ENCODE assay signal across 8 cellular contexts in the genomic region with DNA sequence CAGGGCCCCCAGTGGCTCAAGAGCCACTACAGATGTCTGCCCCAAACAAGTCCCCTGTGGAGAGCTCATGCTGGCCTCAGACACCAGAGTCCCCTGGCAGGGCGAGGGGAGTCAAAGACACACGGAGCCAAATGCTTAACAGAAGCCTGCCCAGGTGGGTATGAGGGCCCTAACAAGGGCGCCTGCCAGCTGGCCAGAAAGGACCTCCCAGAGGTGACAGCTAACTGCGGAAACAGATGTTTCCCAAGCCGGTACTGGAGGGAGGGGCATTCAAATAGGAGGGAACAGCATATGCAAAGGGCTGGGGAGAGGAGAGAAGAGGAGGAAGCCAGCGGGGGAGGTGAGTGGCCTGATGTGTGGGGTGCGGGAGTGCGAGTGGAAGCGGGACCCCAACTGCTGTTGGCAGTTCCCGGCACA. TPM values are rescaled to one million over a fixed set of nuclear protein-coding genes. Genes with fewer than 3 reads are reported as not detected.
A peak's percentile ranks its signal among the peaks of the same experiment; 100 is the strongest.
DNase-seq lines count a peak whose midpoint lies in the region; FAIRE-seq and TF ChIP-seq lines count a peak whose summit lies in the region.

No MANE protein-coding gene starts in this region.

- peaks cover 10% of the 10 kb centered on the region for H3K79me1 ChIP-seq in trophoblast cell (ENCODE audit: low read length)

- no peak overlapping the region for H2AK5ac ChIP-seq in trophoblast cell (ENCODE audit: low read length)

- peaks cover 2% of the 10 kb centered on the region for H3K36me3 Mint-ChIP-seq in chondrocyte (ENCODE audit: low read depth)

- H3K27ac Mint-ChIP-seq in chondrocyte (ENCODE audit: unreplicated experiment), result peak overlapping the region; percentile 73

- no peak overlapping the region for H3K4ac ChIP-seq in trophoblast cell (ENCODE audit: low read depth, low read length)

- H2BK12ac ChIP-seq in trophoblast cell (ENCODE audit: low read length), result no peak overlapping the region

- H3K14ac ChIP-seq in trophoblast cell (ENCODE audit: low read length), result no peak overlapping the region

- H3K4me3 Mint-ChIP-seq in chondrocyte (ENCODE audit: unreplicated experiment), result peak overlapping the region; percentile 71

- 0 out of 2 replicates have a peak, but pooled peaks have one; percentile 6 for TF ChIP-seq POLR2A in H54 (IDR thresholded peaks at IDR 0.05; ENCODE audit: low read depth, low read length)

- FAIRE-seq in H54 (lab: Jason Lieb, UNC) (no peak), urothelium cell line (lab: Jason Lieb, UNC) (no peak)

- no peak overlapping the region for H3K23ac ChIP-seq in trophoblast cell (ENCODE audit: low read length)

- H3K4me1 ChIP-seq in NT2/D1 (ENCODE audit: insufficient read depth, insufficient read length) (peaks cover 9% of the 10 kb centered on the region), trophoblast cell (ENCODE audit: control insufficient read depth in 1 of 2, insufficient read depth in 2 of 2, low read length in 2 of 2) (peaks cover 11 to 19% of the 10 kb centered on the region in 2 experiments)

- TF ChIP-seq CTCF in chondrocyte (IDR thresholded peaks at IDR 0.05), result no peak

- H3K18ac ChIP-seq in trophoblast cell (ENCODE audit: low read length), result no peak overlapping the region

- H2BK5ac ChIP-seq in trophoblast cell (ENCODE audit: low read depth, low read length, poor library complexity), result no peak overlapping the region

- H3K36me3 ChIP-seq in NT2/D1 (ENCODE audit: insufficient read depth, insufficient read length, low read length) (peaks cover 35% of the 10 kb centered on the region), trophoblast cell (ENCODE audit: control insufficient read depth in 1 of 2, insufficient read depth in 2 of 2, low read length in 2 of 2) (peaks cover 21 to 25% of the 10 kb centered on the region in 2 experiments)

- H2BK120ac ChIP-seq in trophoblast cell (ENCODE audit: insufficient read depth, low read length, poor library complexity), result no peak overlapping the region

- peaks cover 30% of the 10 kb centered on the region for H3K4me1 Mint-ChIP-seq in chondrocyte (ENCODE audit: low read depth)

- H3K4me2 ChIP-seq in trophoblast cell (ENCODE audit: low read length), result peak overlapping the region; percentile 31

- no peak overlapping the region for H4K8ac ChIP-seq in trophoblast cell (ENCODE audit: low read depth, low read length)

- H3K27me3 ChIP-seq in NT2/D1 (ENCODE audit: insufficient read depth, insufficient read length) (no peaks in the 10 kb centered on the region), trophoblast cell (ENCODE audit: insufficient read depth, low read length) (no peaks in the 10 kb centered on the region)

- H3K9me3 ChIP-seq in NT2/D1 (ENCODE audit: insufficient read depth, low read length) (no peaks in the 10 kb centered on the region), trophoblast cell (ENCODE audit: insufficient read depth, low read depth, low read length) (no peaks in the 10 kb centered on the region)

- no peak overlapping the region for H2AFZ ChIP-seq in trophoblast cell (ENCODE audit: insufficient read depth, low read length, poor library complexity)

- H3K4me3 ChIP-seq in NT2/D1 (ENCODE audit: insufficient read length, low read depth) (peak overlapping the region; percentile 18), trophoblast cell (ENCODE audit: low read depth, low read length) (no peak overlapping the region)

- peaks cover 4% of the 10 kb centered on the region for H3K79me2 ChIP-seq in trophoblast cell (ENCODE audit: control insufficient read depth, insufficient read depth, low read length, poor library complexity)

- DNase-seq in DMS 273 treated with DMSO at 0.1 percent for 48 hours (lab: John Stamatoyannopoulos, UW) (peak; percentile 41), H54 (ENCODE audit: insufficient read length, low spot score) (no peak), NT2/D1 (ENCODE audit: low read depth, low spot score) (no peak), chondrocyte (ENCODE audit: low spot score) (no peak), trophoblast cell (peak in 1 of 2 donors; percentile 22), NCI-H226 (no peak), urothelium cell line (ENCODE audit: low spot score) (no peak)
- DNase-seq in activated CD4-positive, CD25-positive, alpha-beta regulatory T cell treated with anti-CD3 and anti-CD28 coated beads, Interleukin-2, amount 50 U/mL, for 72 hours, result no peak

- WGBS in trophoblast cell (ENCODE audit: extremely low coverage, insufficient coverage, insufficient read length), result no CpG with 5 or more reads among the region's 10 CpGs

- H4K12ac ChIP-seq in trophoblast cell (ENCODE audit: low read depth, low read length), result no peak overlapping the region

- no peaks in the 10 kb centered on the region for H3K27me3 Mint-ChIP-seq in chondrocyte (ENCODE audit: low read depth)

- H3K9me3 Mint-ChIP-seq in chondrocyte (ENCODE audit: low read depth), result no peaks in the 10 kb centered on the region

- H4K91ac ChIP-seq in trophoblast cell (ENCODE audit: low read depth, low read length), result no peak overlapping the region

- no peak overlapping the region for H3K27ac ChIP-seq in trophoblast cell (ENCODE audit: low read depth, low read length)

- peak overlapping the region; percentile 64 for H3K9ac ChIP-seq in NT2/D1 (ENCODE audit: insufficient read length, low read depth)
- no peak overlapping the region for H3K9ac ChIP-seq in trophoblast cell (ENCODE audit: low read length)

RNA-seq across cellular contexts. Expression of a gene that starts 0.9 kb away (rescaled TPM):
- 6.5 to 9.4 TPM (median 8.4 TPM) in 3 replicates for total RNA-seq in chondrocyte
- 8.7 and 9.4 TPM in 2 replicates for polyA plus RNA-seq in trophoblast cell (2013)

RNA-seq across cellular contexts. Expression of a gene that starts 7.2 kb away (rescaled TPM):
- total RNA-seq in chondrocyte, result 102 to 119 TPM (median 109 TPM) in 3 replicates
- polyA plus RNA-seq in trophoblast cell (2013), result 213 and 221 TPM in 2 replicates

RNA-seq across cellular contexts. Expression of a gene that starts 7.2 kb away (rescaled TPM):
- total RNA-seq in chondrocyte, result 31.5 to 37.3 TPM (median 36.7 TPM) in 3 replicates
- 30.0 and 32.2 TPM in 2 replicates for polyA plus RNA-seq in trophoblast cell (2013)

RNA-seq across cellular contexts. Expression of a gene that starts 40.7 kb away (rescaled TPM):
- total RNA-seq in chondrocyte, result 76.6 to 128 TPM (median 83.4 TPM) in 3 replicates
- polyA plus RNA-seq in trophoblast cell (2013), result 339 and 340 TPM in 2 replicates

RNA-seq across cellular contexts. Expression of a gene that starts 47.0 kb away (rescaled TPM):
- 6.8 to 11.6 TPM (median 10.1 TPM) in 3 replicates for total RNA-seq in chondrocyte
- 9.9 and 10.1 TPM in 2 replicates for polyA plus RNA-seq in trophoblast cell (2013)
